ENCODE assay signal across 1 cellular context in genomic region chr3:35737080-35737479, GRCh38.
TF ChIP-seq lines count a peak whose summit lies in the region.

No MANE protein-coding gene starts in this region.

TF ChIP-seq in GM23338, 12 proteins besides CTCF, POLR2A, EP300 and RAD21:
- TF ChIP-seq CREB1 (CRISPR knock-in tag; IDR thresholded peaks at IDR 0.05; ENCODE audit: low read depth) (no peak), ZNF462 (CRISPR knock-in tag; IDR thresholded peaks at IDR 0.05) (no peak), POLR2AphosphoS5 (IDR thresholded peaks at IDR 0.05; ENCODE audit: low read depth) (no peak), REST (IDR thresholded peaks at IDR 0.05; ENCODE audit: unreplicated experiment) (no peak), EZH2phosphoT487 (IDR thresholded peaks at IDR 0.05; ENCODE audit: unreplicated experiment) (no peak), EZH2 (IDR thresholded peaks at IDR 0.05; ENCODE audit: low read depth, unreplicated experiment) (no peak), ETS1 (IDR thresholded peaks at IDR 0.05) (no peak), STAT1 (IDR thresholded peaks at IDR 0.05; ENCODE audit: unreplicated experiment) (no peak), NANOG (IDR thresholded peaks at IDR 0.05; ENCODE audit: borderline replicate concordance) (no peak), ZNF331 (CRISPR knock-in tag; IDR thresholded peaks at IDR 0.05; ENCODE audit: low read depth) (no peak)
